8 cellular contexts compared by ENCODE assay signal in the genomic region with DNA sequence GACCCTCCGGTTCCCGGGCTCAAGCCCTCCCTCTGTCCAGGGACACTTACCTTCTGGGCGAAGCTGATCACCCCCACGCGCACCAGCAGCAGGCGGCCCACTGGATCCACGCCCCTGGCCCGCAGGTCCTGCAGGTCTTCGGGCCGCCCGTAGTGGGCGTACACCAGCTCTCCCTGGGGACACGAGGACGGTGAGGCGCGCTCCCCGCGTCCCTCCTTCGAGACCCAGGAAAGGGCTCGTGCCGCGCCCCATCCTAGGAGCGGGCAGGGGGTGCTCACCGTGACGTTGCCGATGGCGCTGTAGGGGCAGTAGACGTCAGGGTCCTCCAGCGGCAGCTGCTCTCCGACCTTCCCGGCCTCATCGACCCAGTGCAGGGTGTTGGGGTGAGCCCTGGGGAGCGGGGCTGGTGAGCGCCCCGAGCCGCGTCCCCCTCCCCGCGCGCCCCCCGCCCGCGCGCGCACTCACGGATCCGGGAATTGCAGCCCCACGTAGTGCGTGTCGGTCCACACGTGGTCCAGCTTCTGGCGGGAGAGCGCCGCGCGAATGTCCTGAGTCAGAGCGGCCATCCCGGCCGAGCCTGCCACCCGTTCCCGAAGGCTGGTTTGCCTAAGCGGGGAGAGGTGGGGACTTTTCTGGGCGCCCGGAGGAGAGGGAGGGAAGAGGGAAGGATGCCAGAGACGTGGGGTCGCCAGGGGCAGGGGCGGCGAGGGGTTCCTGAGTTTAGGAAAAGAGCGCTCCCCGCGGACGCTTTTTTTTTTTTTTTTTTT. TPM values are rescaled to one million over a fixed set of nuclear protein-coding genes. Genes with fewer than 3 reads are reported as not detected.
A peak's percentile ranks its signal among the peaks of the same experiment; 100 is the strongest.
DNase-seq lines count a peak whose midpoint lies in the region; ATAC-seq and TF ChIP-seq lines count a peak whose summit lies in the region.

No MANE protein-coding gene starts in this region.

- peaks cover 0 to 22% (median 17%) of the 10 kb centered on the region in 3 donors for H3K27me3 ChIP-seq in psoas muscle (ENCODE audit: insufficient read depth in 3 of 3, low read length in 2 of 3)

- peaks cover 7% of the 10 kb centered on the region for H3K4me1 ChIP-seq in psoas muscle

- H3K36me3 ChIP-seq in psoas muscle (ENCODE audit: insufficient read depth in 1 of 2, low read depth in 1 of 2) = no peaks in the 10 kb centered on the region

- intact Hi-C loops in head of caudate nucleus (cut with DNase I) = no loop called here
- intact Hi-C loops in psoas muscle (cut with DNase I) = loop anchor here in 1 of 2 donors (5.0 kb wide), 1 partner anchor 59 kb away; a partner anchor contains a TSS

- TF ChIP-seq CTCF in psoas muscle (IDR thresholded peaks at IDR 0.05) = no peak

- H3K27ac ChIP-seq in psoas muscle = no peak overlapping the region

- ATAC-seq in GM21825 (IDR thresholded peaks at IDR 0.05; ENCODE audit: unreplicated experiment) (peak; percentile 67), psoas muscle (peak; percentile 28 to 69 (median 58)), GM18858 (IDR thresholded peaks at IDR 0.05; ENCODE audit: unreplicated experiment) (no peak)

- DNase-seq in Caki2 (ENCODE audit: low read depth) (peak; percentile 28), NOMO-1 treated with dmso at 0.1 percent for 144 hours (lab: John Stamatoyannopoulos, UW; ENCODE audit: unreplicated experiment) (peak; percentile 48), head of caudate nucleus (peak in 27 of 42 donors; percentile 18 to 61 (median 39)), psoas muscle (peak; percentile 43 to 60), GOT3 (lab: John Stamatoyannopoulos, UW) (no peak)
- DNase-seq in activated T-helper 1 cell treated with anti-CD3 and anti-CD28 coated beads, Interleukin-2, amount 50 U/mL, for 16 hours (ENCODE audit: low read depth in 1 of 2, low spot score in 1 of 2) = peak; percentile 28 to 38

- no peaks in the 10 kb centered on the region for H3K9me3 ChIP-seq in psoas muscle

- 1 to 2% (median 1%) methylated on average over 56 to 72 of the region's 72 CpGs for WGBS in psoas muscle, 3 donors

- in situ Hi-C loops in Caki2 (cut with HindIII; ENCODE audit: low pct_unique_long_range_greater_than_20kb, low sequenced_read_pairs) = no loop called here

- peak overlapping the region; percentile 65 for H3K4me3 ChIP-seq in psoas muscle

RNA-seq across cellular contexts. Expression of a gene that starts 8.2 kb away (rescaled TPM):
- 0.27 TPM in 1 of 2 replicates, not detected in the other for total RNA-seq in Caki2 (2014; rRNA removed; shearing (Covaris generic); ENCODE audit: low replicate concordance)
- not detected for total RNA-seq in psoas muscle
- under 1 TPM in 2 of 3 donors, not detected in 1; 0.04 to 0.36 TPM for polyA plus RNA-seq in psoas muscle

RNA-seq across cellular contexts. Expression of a gene that starts 20.8 kb away (rescaled TPM):
- 3.6 and 34.9 TPM in 2 replicates for total RNA-seq in Caki2 (2014; rRNA removed; shearing (Covaris generic); ENCODE audit: low replicate concordance)
- total RNA-seq in psoas muscle = 1 to 10 TPM; 6.2 to 7.0 (median 6.4) TPM
- 10 to 100 TPM in 1 of 3 donors, 1 to 10 TPM in 2; 7.7 to 11.3 (median 7.9) TPM for polyA plus RNA-seq in psoas muscle

RNA-seq across cellular contexts. Expression of a gene that starts 23.1 kb away (rescaled TPM):
- not detected in 2 replicates for total RNA-seq in Caki2 (2014; rRNA removed; shearing (Covaris generic); ENCODE audit: low replicate concordance)
- total RNA-seq in psoas muscle = not detected
- under 1 TPM in 1 of 3 donors, not detected in 2; 0.03 TPM for polyA plus RNA-seq in psoas muscle

RNA-seq across cellular contexts. Expression of a gene that starts 31.0 kb away (rescaled TPM):
- total RNA-seq in Caki2 (2014; rRNA removed; shearing (Covaris generic); ENCODE audit: low replicate concordance) = 5.3 and 17.8 TPM in 2 replicates
- 10 to 100 TPM in 2 of 4 donors, 1 to 10 TPM in 2; 6.2 to 16.9 (median 9.7) TPM for total RNA-seq in psoas muscle
- polyA plus RNA-seq in psoas muscle = 10 to 100 TPM in 1 of 3 donors, 1 to 10 TPM in 2; 4.2 to 11.5 (median 7.7) TPM

RNA-seq across cellular contexts. Expression of a gene that starts 40.4 kb away (rescaled TPM):
- total RNA-seq in Caki2 (2014; rRNA removed; shearing (Covaris generic); ENCODE audit: low replicate concordance) = 116 and 179 TPM in 2 replicates
- total RNA-seq in psoas muscle = 100 to 1,000 TPM in 3 of 4 donors, 10 to 100 TPM in 1; 87.1 to 130 (median 121) TPM
- polyA plus RNA-seq in psoas muscle = 100 to 1,000 TPM; 112 to 148 (median 117) TPM
